ENCODE assay signal across 9 cellular contexts in genomic region chr5:143398451-143399237, GRCh38. TPM values are rescaled to one million over a fixed set of nuclear protein-coding genes. Genes with fewer than 3 reads are reported as not detected.
DNase-seq lines count a peak whose midpoint lies in the region; ATAC-seq and TF ChIP-seq lines count a peak whose summit lies in the region.
"Had no signal": no experiment of that assay in that cellular context is flagged by ENCODE, and none has a peak within 500 bp of the region (broad histone marks: within the 10 kb centered on the region; RNA-seq: fewer than 3 reads in every experiment).

No MANE protein-coding gene starts in this region.

- in situ Hi-C loops in ACHN (cut with HindIII; ENCODE audit: low pct_ligation_motif_present, low pct_unique_long_range_greater_than_20kb, low sequenced_read_pairs) = no loop called here

- no peak overlapping the region for H3K27ac Mint-ChIP-seq in activated naive CD4-positive, alpha-beta T cell treated with anti-CD3 and anti-CD28 coated beads, Interleukin-2, amount 10 ng/mL, durations not matched to agents 7 days and 5 days
- H3K27ac Mint-ChIP-seq in activated T-helper 17 cell treated with anti-CD3 and anti-CD28 coated beads, Interleukin-2, amount 50 U/mL, for 72 hours = no peak overlapping the region
- peak overlapping the region; percentile 20 for H3K27ac Mint-ChIP-seq in type B pancreatic cell

- peak overlapping the region; percentile 87 for H3K4me3 Mint-ChIP-seq in activated naive CD4-positive, alpha-beta T cell treated with anti-CD3 and anti-CD28 coated beads, Interleukin-2, amount 10 ng/mL, durations not matched to agents 7 days and 5 days
- peak overlapping the region; percentile 90 for H3K4me3 Mint-ChIP-seq in activated T-helper 17 cell treated with anti-CD3 and anti-CD28 coated beads, Interleukin-2, amount 50 U/mL, for 72 hours
- peak overlapping the region; percentile 85 for H3K4me3 Mint-ChIP-seq in type B pancreatic cell

- CTCF ChIA-PET in activated naive CD4-positive, alpha-beta T cell treated with anti-CD3 and anti-CD28 coated beads, Interleukin-2, amount 10 ng/mL, durations not matched to agents 7 days and 5 days (lab: Charles Lee) = interaction anchor here (1.3 to 1.7 kb wide), 2 partner anchors 396 to 427 kb away, joined by 3 to 5 read pairs; no protein-coding TSS in a partner anchor

- peak overlapping the region; percentile 52 for H3K27ac ChIP-seq in layer of hippocampus (ENCODE audit: low read depth, low read length)

- H3K27me3 ChIP-seq in layer of hippocampus (ENCODE audit: control insufficient read depth, insufficient read depth, low read length) = no peaks in the 10 kb centered on the region

- H3K27me3 Mint-ChIP-seq in activated naive CD4-positive, alpha-beta T cell treated with anti-CD3 and anti-CD28 coated beads, Interleukin-2, amount 10 ng/mL, durations not matched to agents 7 days and 5 days = no peaks in the 10 kb centered on the region
- H3K27me3 Mint-ChIP-seq in activated T-helper 17 cell treated with anti-CD3 and anti-CD28 coated beads, Interleukin-2, amount 50 U/mL, for 72 hours = no peaks in the 10 kb centered on the region
- H3K27me3 Mint-ChIP-seq in type B pancreatic cell = peaks cover 23% of the 10 kb centered on the region

- no peak for DNase-seq in activated naive CD4-positive, alpha-beta T cell treated with anti-CD3 and anti-CD28 coated beads, Interleukin-2, amount 10 ng/mL, durations not matched to agents 7 days and 5 days
- no peak for DNase-seq in activated naive CD4-positive, alpha-beta T cell treated with anti-CD3 and anti-CD28 coated beads, Interleukin-2, amount 50 U/mL, for 16 hours
- no peak for DNase-seq in type B pancreatic cell (ENCODE audit: extremely low spot score, unreplicated experiment)
- no peak for DNase-seq in ACHN
- DNase-seq: NCI-H1436 treated with DMSO at 0.1 percent for 48 hours had no signal

- peaks cover 44% of the 10 kb centered on the region for H3K36me3 Mint-ChIP-seq in activated naive CD4-positive, alpha-beta T cell treated with anti-CD3 and anti-CD28 coated beads, Interleukin-2, amount 10 ng/mL, durations not matched to agents 7 days and 5 days
- peaks cover 59% of the 10 kb centered on the region for H3K36me3 Mint-ChIP-seq in activated T-helper 17 cell treated with anti-CD3 and anti-CD28 coated beads, Interleukin-2, amount 50 U/mL, for 72 hours (ENCODE audit: low read depth)
- peaks cover 32% of the 10 kb centered on the region for H3K36me3 Mint-ChIP-seq in type B pancreatic cell

- H3K4me1 Mint-ChIP-seq in activated naive CD4-positive, alpha-beta T cell treated with anti-CD3 and anti-CD28 coated beads, Interleukin-2, amount 10 ng/mL, durations not matched to agents 7 days and 5 days = peaks cover 64% of the 10 kb centered on the region
- H3K4me1 Mint-ChIP-seq in activated T-helper 17 cell treated with anti-CD3 and anti-CD28 coated beads, Interleukin-2, amount 50 U/mL, for 72 hours = peaks cover 48% of the 10 kb centered on the region
- peaks cover 40% of the 10 kb centered on the region for H3K4me1 Mint-ChIP-seq in type B pancreatic cell (ENCODE audit: unreplicated experiment)

- H3K9me3 Mint-ChIP-seq in activated naive CD4-positive, alpha-beta T cell treated with anti-CD3 and anti-CD28 coated beads, Interleukin-2, amount 10 ng/mL, durations not matched to agents 7 days and 5 days = no peaks in the 10 kb centered on the region
- H3K9me3 Mint-ChIP-seq in activated T-helper 17 cell treated with anti-CD3 and anti-CD28 coated beads, Interleukin-2, amount 50 U/mL, for 72 hours = no peaks in the 10 kb centered on the region
- H3K9me3 Mint-ChIP-seq in type B pancreatic cell = no peaks in the 10 kb centered on the region

- TF ChIP-seq CTCF in type B pancreatic cell (conservative IDR thresholded peaks at IDR 0.05) = no peak

- ATAC-seq in activated T-helper 17 cell treated with anti-CD3 and anti-CD28 coated beads, Interleukin-2, amount 50 U/mL, for 72 hours (replicated peaks) = no peak
- ATAC-seq in HG02885 (IDR thresholded peaks at IDR 0.05; ENCODE audit: poor library complexity, unreplicated experiment) = no peak
- ATAC-seq in GM21786 (IDR thresholded peaks at IDR 0.05; ENCODE audit: unreplicated experiment) = no peak

RNA-seq across cellular contexts. Expression of gene NR3C1, which starts 4.8 kb away (rescaled TPM):
- 10 to 100 TPM; 33.2 to 48.3 TPM for total RNA-seq in activated T-helper 17 cell treated with anti-CD3 and anti-CD28 coated beads, Interleukin-2, amount 50 U/mL, for 72 hours
- total RNA-seq in type B pancreatic cell (ENCODE audit: low replicate concordance) = 43.0 and 94.0 TPM in 2 replicates
